ENCODE assay signal across 10 cellular contexts in the genomic region with DNA sequence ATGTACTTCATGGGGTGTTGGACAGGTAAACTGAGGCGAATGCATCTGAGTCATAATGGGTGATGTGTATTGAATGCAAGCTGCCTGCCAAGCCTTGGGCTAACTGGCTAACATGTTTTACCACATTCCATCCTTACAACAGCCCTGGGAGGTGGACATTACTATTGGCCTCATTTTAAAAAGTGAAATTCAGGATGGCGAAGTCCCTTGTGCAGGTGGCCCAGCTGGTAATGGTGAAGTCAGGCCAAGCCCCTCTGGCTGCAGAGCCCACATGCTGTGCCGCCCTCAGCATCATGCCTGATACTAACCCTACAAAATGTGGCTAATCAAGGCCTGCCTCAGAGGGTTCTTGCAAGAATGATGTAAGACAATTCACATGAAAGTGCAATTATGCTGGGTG. TPM values are rescaled to one million over a fixed set of nuclear protein-coding genes. Genes with fewer than 3 reads are reported as not detected.
A peak's percentile ranks its signal among the peaks of the same experiment; 100 is the strongest.
DNase-seq lines count a peak whose midpoint lies in the region; ATAC-seq, FAIRE-seq and TF ChIP-seq lines count a peak whose summit lies in the region.
"Had no signal": no experiment of that assay in that cellular context is flagged by ENCODE, and none has a peak within 500 bp of the region (broad histone marks: within the 10 kb centered on the region; RNA-seq: fewer than 3 reads in every experiment).

No MANE protein-coding gene starts in this region.

- CTCF ChIA-PET in activated CD4-positive, alpha-beta T cell treated with anti-CD3 and anti-CD28 coated beads, Interleukin-2, amount 10 ng/mL, durations not matched to agents 7 days and 5 days (lab: Charles Lee), result interaction anchor here (1.3 to 2.0 kb wide), 4 partner anchors 11 to 40 kb away, joined by 4 to 14 read pairs (median 7); no protein-coding TSS in a partner anchor
- CTCF ChIA-PET in GM12878 (lab: Yijun Ruan, JAX), result interaction anchor here (0.8 to 1.1 kb wide), 3 partner anchors 18 to 67 kb away, joined by 3 to 5 read pairs (median 3); no protein-coding TSS in a partner anchor

- no peak for TF ChIP-seq RAD21 in GM12878 (IDR thresholded peaks at IDR 0.05; ENCODE audit: insufficient read depth, low read depth, low read length)

- H3K79me2 ChIP-seq in GM12878 (ENCODE audit: control insufficient read depth, insufficient read depth, low read length), result no peaks in the 10 kb centered on the region
- no peaks in the 10 kb centered on the region for H3K79me2 ChIP-seq in H9 (ENCODE audit: insufficient read depth, low read length)

- in situ Hi-C loops in GM12878 (cut with MboI), result no loop called here

- no peak overlapping the region for H2BK15ac ChIP-seq in H9 (ENCODE audit: low read depth, low read length)

- WGBS in GM12878 (ENCODE audit: insufficient coverage, insufficient replicate concordance, low lambda C conversion rate, missing lambda C conversion rate), result 47% methylated on average over 3 of the region's 3 CpGs
- WGBS in spleen, 5 donors, result 84 to 97% (median 90%) methylated on average over 3 of the region's 3 CpGs
- no CpG with 5 or more reads among the region's 3 CpGs for WGBS in H9 (ENCODE audit: extremely low coverage, insufficient read length, low lambda C conversion rate)

- DNase-seq in activated CD4-positive, alpha-beta T cell treated with anti-CD3 and anti-CD28 coated beads, Interleukin-2, amount 10 ng/mL, durations not matched to agents 7 days and 5 days, result no peak
- no peak for DNase-seq in activated CD4-positive, alpha-beta T cell treated with anti-CD3 and anti-CD28 coated beads, Interleukin-2, amount 50 U/mL, for 48 hours
- no peak for DNase-seq in GM12878 (ENCODE audit: low read depth, low spot score)
- DNase-seq in spleen, result no peak
- DNase-seq in dedifferentiated amniotic fluid mesenchymal stem cell (ENCODE audit: extremely low spot score), result no peak
- DNase-seq in H9, result no peak
- no peak for DNase-seq in SHP77 (lab: John Stamatoyannopoulos, UW)
- DNase-seq: T1000 had no signal

- H3K4me3 ChIP-seq in GM12878, result no peak overlapping the region
- peak overlapping the region in 1 of 8 donors; percentile 22 for H3K4me3 ChIP-seq in spleen

- BruUV-seq in GM12878 (replicated peaks; lab: Mats Ljungman, UMichigan), result no TSS peak

- no peak overlapping the region for H4K5ac ChIP-seq in H9 (ENCODE audit: insufficient read length, low read depth, low read length)

- H3K14ac ChIP-seq in H9 (ENCODE audit: insufficient read depth, low read length), result no peak overlapping the region

- H3K4me1 Mint-ChIP-seq in activated CD4-positive, alpha-beta T cell treated with anti-CD3 and anti-CD28 coated beads, Interleukin-2, amount 10 ng/mL, durations not matched to agents 7 days and 5 days, result peaks cover 59% of the 10 kb centered on the region
- H3K4me1 Mint-ChIP-seq in IgD-negative memory B cell (peaks cover 24 to 30% (median 25%) of the 10 kb centered on the region in 3 donors), H9 (peaks cover 21 to 27% of the 10 kb centered on the region in 2 experiments)

- H3K56ac ChIP-seq in H9 (ENCODE audit: insufficient read length, low read depth, low read length), result no peak overlapping the region

- H3K9me3 Mint-ChIP-seq in activated CD4-positive, alpha-beta T cell treated with anti-CD3 and anti-CD28 coated beads, Interleukin-2, amount 10 ng/mL, durations not matched to agents 7 days and 5 days, result no peaks in the 10 kb centered on the region
- H3K9me3 Mint-ChIP-seq in IgD-negative memory B cell, result no peaks in the 10 kb centered on the region
- no peaks in the 10 kb centered on the region for H3K9me3 Mint-ChIP-seq in H9
- H3K9me3 Mint-ChIP-seq: central memory CD8-positive, alpha-beta T cell had no signal

- peak; percentile 16 for ATAC-seq in GM12878

- no peaks in the 10 kb centered on the region for H3K27me3 Mint-ChIP-seq in activated CD4-positive, alpha-beta T cell treated with anti-CD3 and anti-CD28 coated beads, Interleukin-2, amount 10 ng/mL, durations not matched to agents 7 days and 5 days
- H3K27me3 Mint-ChIP-seq in IgD-negative memory B cell (no peaks in the 10 kb centered on the region), H9 (ENCODE audit: low read depth) (no peaks in the 10 kb centered on the region; the same call in 1 of the 2 replicates)
- H3K27me3 Mint-ChIP-seq: central memory CD8-positive, alpha-beta T cell had no signal

- H3K36me3 ChIP-seq in GM12878 (ENCODE audit: control insufficient read depth in 2 of 2, insufficient read depth in 2 of 2, low read length in 1 of 2) (no peaks in the 10 kb centered on the region), spleen (no peaks in the 10 kb centered on the region)

- no peak overlapping the region for H2BK20ac ChIP-seq in H9 (ENCODE audit: low read depth, low read length, poor library complexity, severe bottlenecking)

- H3K27ac ChIP-seq in GM12878 (ENCODE audit: control insufficient read depth, insufficient read depth) (peak overlapping the region; percentile 57), spleen (peak overlapping the region; percentile 57 to 86 (median 72)), H9 (ENCODE audit: insufficient read length, low read depth, low read length) (no peak overlapping the region)

- H2BK12ac ChIP-seq in H9 (ENCODE audit: insufficient read length, low read depth, low read length), result no peak overlapping the region

- no peaks in the 10 kb centered on the region for H3K9me3 ChIP-seq in GM12878 (replicated peaks; ENCODE audit: control insufficient read depth, insufficient read depth, low read length)
- no peaks in the 10 kb centered on the region for H3K9me3 ChIP-seq in spleen
- no peaks in the 10 kb centered on the region for H3K9me3 ChIP-seq in H9 (ENCODE audit: control insufficient read depth, low read depth, low read length)

- POLR2A ChIA-PET in activated CD4-positive, alpha-beta T cell treated with anti-CD3 and anti-CD28 coated beads, Interleukin-2, amount 10 ng/mL, durations not matched to agents 7 days and 5 days (lab: Charles Lee), result interaction anchor here (1.4 kb wide), 1 partner anchor 42 kb away, joined by 7 read pairs; no protein-coding TSS in a partner anchor
- POLR2A ChIA-PET in GM12878 (lab: Charles Lee), result interaction anchor here (0.7 to 1.4 kb wide), 7 partner anchors 8 to 76 kb away, joined by 3 to 7 read pairs (median 3); no protein-coding TSS in a partner anchor

- H3K18ac ChIP-seq in H9 (ENCODE audit: insufficient read length, low read depth, low read length), result no peak overlapping the region

- H3K4me3 Mint-ChIP-seq in activated CD4-positive, alpha-beta T cell treated with anti-CD3 and anti-CD28 coated beads, Interleukin-2, amount 10 ng/mL, durations not matched to agents 7 days and 5 days, result no peak overlapping the region
- H3K4me3 Mint-ChIP-seq in IgD-negative memory B cell (peak overlapping the region; percentile 35 to 96 (median 68)), H9 (no peak overlapping the region)
- H3K4me3 Mint-ChIP-seq: central memory CD8-positive, alpha-beta T cell had no signal

- intact Hi-C loops in GM12878 (cut with micrococcal nuclease; ENCODE audit: unreplicated experiment), result no loop called here
- intact Hi-C loops in spleen (cut with DNase I; ENCODE audit: low total_unique reads), result no loop called here

- H3T11ph ChIP-seq in H9 (ENCODE audit: low read length), result no peak overlapping the region

- no peak overlapping the region for H4K91ac ChIP-seq in H9 (ENCODE audit: insufficient read length, low read depth, low read length)

- RAD21 ChIA-PET in GM12878 (lab: Charles Lee; ENCODE audit: unreplicated experiment), result interaction anchor here (1.1 to 2.2 kb wide), 5 partner anchors 9 to 60 kb away, joined by 3 to 8 read pairs (median 5); partner anchors contain the start of gene CHD2

- H4K20me1 ChIP-seq in GM12878 (ENCODE audit: control insufficient read depth, insufficient read depth), result no peaks in the 10 kb centered on the region
- no peaks in the 10 kb centered on the region for H4K20me1 ChIP-seq in H9 (ENCODE audit: control insufficient read depth, insufficient read depth, insufficient read length)

- SMC1A ChIA-PET in GM12878 (lab: Charles Lee; ENCODE audit: uncharacterized antibody, unreplicated experiment), result interaction anchor here (0.6 to 5.3 kb wide), 10 partner anchors 7 to 60 kb away, joined by 3 to 26 read pairs (median 4); partner anchors contain the start of gene CHD2

- H3K4me2 ChIP-seq in GM12878 (ENCODE audit: control insufficient read depth, insufficient read depth) (peak overlapping the region; percentile 80), H9 (ENCODE audit: insufficient read depth, insufficient read length, low read length) (no peak overlapping the region)

- no peak overlapping the region for H2BK120ac ChIP-seq in H9 (ENCODE audit: low read depth, low read length, poor library complexity, severe bottlenecking)

- H3K4ac ChIP-seq in H9 (ENCODE audit: low read depth, low read length), result no peak overlapping the region

- H3K4me1 ChIP-seq in GM12878 (ENCODE audit: control insufficient read depth, insufficient read depth, low read length), result peaks cover 20% of the 10 kb centered on the region
- peaks cover 18 to 64% (median 39%) of the 10 kb centered on the region in 6 donors for H3K4me1 ChIP-seq in spleen
- H3K4me1 ChIP-seq in H9 (ENCODE audit: insufficient read depth, low read length), result no peaks in the 10 kb centered on the region; the same call in 1 of the 2 replicates

- no peak overlapping the region for H2AK5ac ChIP-seq in H9 (ENCODE audit: insufficient read length, low read length)

- H3K27ac Mint-ChIP-seq in activated CD4-positive, alpha-beta T cell treated with anti-CD3 and anti-CD28 coated beads, Interleukin-2, amount 10 ng/mL, durations not matched to agents 7 days and 5 days, result peak overlapping the region; percentile 87
- H3K27ac Mint-ChIP-seq in IgD-negative memory B cell (peak overlapping the region in 2 of 3 donors; percentile 70 to 97), H9 (no peak overlapping the region)

- H4K8ac ChIP-seq in H9 (replicated peaks; ENCODE audit: insufficient read length, low read depth, low read length), result no peak overlapping the region

- no peaks in the 10 kb centered on the region for H3K27me3 ChIP-seq in GM12878 (replicated peaks in 1 of 2; ENCODE audit: control insufficient read depth in 2 of 2, insufficient read depth in 2 of 2, low read length in 1 of 2)
- no peaks in the 10 kb centered on the region for H3K27me3 ChIP-seq in spleen (replicated peaks in 1 of 7)
- no peaks in the 10 kb centered on the region for H3K27me3 ChIP-seq in H9 (ENCODE audit: insufficient read depth, low read length)

- H2AFZ ChIP-seq in GM12878 (ENCODE audit: control insufficient read depth, low read depth, low read length), result peak overlapping the region; percentile 59
- H2AFZ ChIP-seq in H9 (ENCODE audit: low read length), result no peak overlapping the region

- H3K36me3 Mint-ChIP-seq in activated CD4-positive, alpha-beta T cell treated with anti-CD3 and anti-CD28 coated beads, Interleukin-2, amount 10 ng/mL, durations not matched to agents 7 days and 5 days (ENCODE audit: low read depth), result peaks cover 2% of the 10 kb centered on the region
- H3K36me3 Mint-ChIP-seq in IgD-negative memory B cell (peaks cover 2% of the 10 kb centered on the region), H9 (ENCODE audit: insufficient read depth in 1 of 3, low read depth in 3 of 3) (no peaks in the 10 kb centered on the region)

- peak overlapping the region; percentile 24; the same call in 1 of the 2 replicates for H3K9ac ChIP-seq in GM12878 (ENCODE audit: control insufficient read depth, insufficient read depth, low read length)
- H3K9ac ChIP-seq in H9 (ENCODE audit: extremely low read depth, insufficient read length, low read length), result no peak overlapping the region

- H2BK5ac ChIP-seq in H9 (ENCODE audit: insufficient read length, low read length), result no peak overlapping the region

- H3K23ac ChIP-seq in H9 (ENCODE audit: insufficient read length, low read depth, low read length), result no peak overlapping the region

- no peaks in the 10 kb centered on the region for H3K79me1 ChIP-seq in H9 (ENCODE audit: insufficient read depth, low read depth, low read length, poor library complexity, severe bottlenecking)

- FAIRE-seq in GM12878 (lab: Jason Lieb, UNC), result no peak

- no peaks in the 10 kb centered on the region for H3K23me2 ChIP-seq in H9 (ENCODE audit: insufficient read length, low read depth, low read length, poor library complexity, severe bottlenecking)

- no peak for TF ChIP-seq POLR2A in GM12878 (IDR thresholded peaks at IDR 0.05; ENCODE audit: low read depth, low read length)
- no peak for TF ChIP-seq POLR2A in spleen (IDR thresholded peaks at IDR 0.05)

- no peak for TF ChIP-seq EP300 in GM12878 (IDR thresholded peaks at IDR 0.05; ENCODE audit: borderline replicate concordance in 1 of 2, control insufficient read depth in 1 of 2, low read depth in 2 of 2, low read length in 2 of 2)

- TF ChIP-seq CTCF in GM12878 (IDR thresholded peaks at IDR 0.05 in 2 of 3, conservative IDR thresholded peaks at IDR 0.05 in 1 of 3; ENCODE audit: control insufficient read depth in 2 of 3, extremely low read depth in 1 of 3, insufficient read depth in 1 of 3, low read depth in 3 of 3, low read length in 3 of 3) (no peak), spleen (IDR thresholded peaks at IDR 0.05 in 8 of 11, conservative IDR thresholded peaks at IDR 0.05 in 3 of 11) (no peak), H9 (conservative IDR thresholded peaks at IDR 0.05) (no peak)

RNA-seq across cellular contexts. Expression of gene CHD2, which starts 60.0 kb away (rescaled TPM):
- total RNA-seq in activated CD4-positive, alpha-beta T cell treated with anti-CD3 and anti-CD28 coated beads, Interleukin-2, amount 10 ng/mL, durations not matched to agents 7 days and 5 days, result 100 to 1,000 TPM; 129 to 148 TPM
- 131 TPM for polyA plus RNA-seq in IgD-negative memory B cell
- total RNA-seq in GM12878 (2013; cell fraction: nucleolus; rRNA removed), result 881 and 884 TPM in 2 replicates
- total RNA-seq in GM12878 (2014; rRNA removed), result 57.4 and 74.4 TPM in 2 replicates
- total RNA-seq in GM12878 (2014; rRNA removed; fragmentation: Illumina TruSeq; extraction: Trizol), result 64.6 and 74.9 TPM in 2 replicates
- 77.0 and 87.4 TPM in 2 replicates for total RNA-seq in GM12878 (2021)
- polyA plus RNA-seq in GM12878 (2011; ENCODE audit: low read depth), result 50.2 TPM
- polyA plus RNA-seq in GM12878 (2011; rRNA removed), result 94.7 and 100 TPM in 2 replicates
- polyA plus RNA-seq in GM12878 (2011; cell fraction: cytosol; rRNA removed), result 65.9 and 93.5 TPM in 2 replicates
- polyA plus RNA-seq in GM12878 (2011; cell fraction: nucleus; rRNA removed), result 175 and 192 TPM in 2 replicates
- polyA plus RNA-seq in GM12878 (2012), result 64.4 and 66.3 TPM in 2 replicates
- 88.0 and 102 TPM in 2 replicates for polyA plus RNA-seq in GM12878 (2014; fragmentation: Illumina TruSeq; extraction: Trizol)
- polyA plus RNA-seq in GM12878 (2014; fragmentation: Nextera tagmentation; extraction: Ambion mirVana), result 10 to 100 TPM; 38.1 to 42.8 TPM
- polyA plus RNA-seq in GM12878 (2014; rRNA removed), result 59.8 and 69.9 TPM in 2 replicates
- polyA plus RNA-seq in GM12878 (2016; fragmentation: Nextera tagmentation; extraction: Ambion mirVana), result 10 to 100 TPM; 53.6 to 62.0 TPM
- 113 and 149 TPM in 2 replicates for polyA minus RNA-seq in GM12878 (2011; rRNA and poly(A)+ RNA removed)
- 40.9 and 46.5 TPM in 2 replicates for polyA minus RNA-seq in GM12878 (2011; cell fraction: cytosol; rRNA and poly(A)+ RNA removed)
- 297 and 397 TPM in 2 replicates for polyA minus RNA-seq in GM12878 (2011; cell fraction: nucleus; rRNA and poly(A)+ RNA removed)
- total RNA-seq in spleen, result 100 to 1,000 TPM; 160 to 232 (median 204) TPM
- 10 to 100 TPM; 37.3 to 44.0 (median 43.2) TPM for polyA plus RNA-seq in spleen
- total RNA-seq in H9 (2021), result 56.7 and 63.3 TPM in 2 replicates

Comparison
In these comparisons a context has a peak if more than half of its experiments do, and no peak if none do; other contexts are left out.
1. H3K27ac Mint-ChIP-seq: peak in activated CD4-positive, alpha-beta T cell treated with anti-CD3 and anti-CD28 coated beads, Interleukin-2, amount 10 ng/mL, durations not matched to agents 7 days and 5 days (single experiment) and IgD-negative memory B cell (2 of 3); none in H9 (0 of 3).
2. H3K4me3 Mint-ChIP-seq: peak in IgD-negative memory B cell (4 of 4); none in activated CD4-positive, alpha-beta T cell treated with anti-CD3 and anti-CD28 coated beads, Interleukin-2, amount 10 ng/mL, durations not matched to agents 7 days and 5 days (single experiment) and H9 (0 of 2).